2 cellular contexts compared by ENCODE assay signal in genomic region chr2:178858896-178859628, GRCh38.
TF ChIP-seq lines count a peak whose summit lies in the region.

No MANE protein-coding gene starts in this region.

TF ChIP-seq in SK-N-SH, 30 proteins besides CTCF, POLR2A, EP300 and RAD21 (continued from another document):
- no peak for TF ChIP-seq MEF2A (IDR thresholded peaks at IDR 0.05; ENCODE audit: borderline replicate concordance, low read depth)
- TF ChIP-seq SMC3 (IDR thresholded peaks at IDR 0.05; ENCODE audit: low read depth, low read length): no peak
- TF ChIP-seq ZBTB33 (IDR thresholded peaks at IDR 0.05; ENCODE audit: borderline replicate concordance, low read depth): no peak
- TF ChIP-seq, protein P1, sequence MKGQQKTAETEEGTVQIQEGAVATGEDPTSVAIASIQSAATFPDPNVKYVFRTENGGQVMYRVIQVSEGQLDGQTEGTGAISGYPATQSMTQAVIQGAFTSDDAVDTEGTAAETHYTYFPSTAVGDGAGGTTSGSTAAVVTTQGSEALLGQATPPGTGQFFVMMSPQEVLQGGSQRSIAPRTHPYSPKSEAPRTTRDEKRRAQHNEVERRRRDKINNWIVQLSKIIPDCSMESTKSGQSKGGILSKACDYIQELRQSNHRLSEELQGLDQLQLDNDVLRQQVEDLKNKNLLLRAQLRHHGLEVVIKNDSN (IDR thresholded peaks at IDR 0.05; ENCODE audit: borderline replicate concordance, low read depth): no peak
- TF ChIP-seq RFX5 (IDR thresholded peaks at IDR 0.05; ENCODE audit: low read length): no peak
- TF ChIP-seq CHD2 (IDR thresholded peaks at IDR 0.05; ENCODE audit: low read length, partially characterized antibody): no peak
- TF ChIP-seq NRF1 (IDR thresholded peaks at IDR 0.05; ENCODE audit: low read depth, low read length): no peak
TF ChIP-seq in SK-N-SH: peak in this region for 1.

TF ChIP-seq in SK-N-SH treated with all-trans-retinoic acid at 6 μM for 48 hours, 23 proteins besides CTCF, POLR2A, EP300 and RAD21 (continued from another document):
- TF ChIP-seq, protein P2, sequence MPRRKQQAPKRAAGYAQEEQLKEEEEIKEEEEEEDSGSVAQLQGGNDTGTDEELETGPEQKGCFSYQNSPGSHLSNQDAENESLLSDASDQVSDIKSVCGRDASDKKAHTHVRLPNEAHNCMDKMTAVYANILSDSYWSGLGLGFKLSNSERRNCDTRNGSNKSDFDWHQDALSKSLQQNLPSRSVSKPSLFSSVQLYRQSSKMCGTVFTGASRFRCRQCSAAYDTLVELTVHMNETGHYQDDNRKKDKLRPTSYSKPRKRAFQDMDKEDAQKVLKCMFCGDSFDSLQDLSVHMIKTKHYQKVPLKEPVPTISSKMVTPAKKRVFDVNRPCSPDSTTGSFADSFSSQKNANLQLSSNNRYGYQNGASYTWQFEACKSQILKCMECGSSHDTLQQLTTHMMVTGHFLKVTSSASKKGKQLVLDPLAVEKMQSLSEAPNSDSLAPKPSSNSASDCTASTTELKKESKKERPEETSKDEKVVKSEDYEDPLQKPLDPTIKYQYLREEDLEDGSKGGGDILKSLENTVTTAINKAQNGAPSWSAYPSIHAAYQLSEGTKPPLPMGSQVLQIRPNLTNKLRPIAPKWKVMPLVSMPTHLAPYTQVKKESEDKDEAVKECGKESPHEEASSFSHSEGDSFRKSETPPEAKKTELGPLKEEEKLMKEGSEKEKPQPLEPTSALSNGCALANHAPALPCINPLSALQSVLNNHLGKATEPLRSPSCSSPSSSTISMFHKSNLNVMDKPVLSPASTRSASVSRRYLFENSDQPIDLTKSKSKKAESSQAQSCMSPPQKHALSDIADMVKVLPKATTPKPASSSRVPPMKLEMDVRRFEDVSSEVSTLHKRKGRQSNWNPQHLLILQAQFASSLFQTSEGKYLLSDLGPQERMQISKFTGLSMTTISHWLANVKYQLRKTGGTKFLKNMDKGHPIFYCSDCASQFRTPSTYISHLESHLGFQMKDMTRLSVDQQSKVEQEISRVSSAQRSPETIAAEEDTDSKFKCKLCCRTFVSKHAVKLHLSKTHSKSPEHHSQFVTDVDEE (CRISPR knock-in tag; IDR thresholded peaks at IDR 0.05): no peak
- TF ChIP-seq ESRRG (CRISPR knock-in tag; IDR thresholded peaks at IDR 0.05): no peak
- no peak for TF ChIP-seq SNAI2 (CRISPR knock-in tag; IDR thresholded peaks at IDR 0.05)
- no peak for TF ChIP-seq CSDC2 (CRISPR knock-in tag; IDR thresholded peaks at IDR 0.05)
- no peak for TF ChIP-seq BACH2 (CRISPR knock-in tag; IDR thresholded peaks at IDR 0.05; ENCODE audit: borderline replicate concordance)
- no peak for TF ChIP-seq ZNF70 (CRISPR knock-in tag; IDR thresholded peaks at IDR 0.05)
- no peak for TF ChIP-seq PATZ1 (CRISPR knock-in tag; IDR thresholded peaks at IDR 0.05; ENCODE audit: borderline replicate concordance)
- TF ChIP-seq ARNTL (CRISPR knock-in tag; IDR thresholded peaks at IDR 0.05; ENCODE audit: borderline replicate concordance, low read depth): no peak
- no peak for TF ChIP-seq TCF4 (CRISPR knock-in tag; IDR thresholded peaks at IDR 0.05; ENCODE audit: borderline replicate concordance)
- TF ChIP-seq ZC3H10 (CRISPR knock-in tag; IDR thresholded peaks at IDR 0.05): no peak
- TF ChIP-seq ZFP3 (CRISPR knock-in tag; IDR thresholded peaks at IDR 0.05): no peak
